Comparison of ENCODE assay signal across 4 cellular contexts in genomic region chr6:49919935-49920644, GRCh38.
TF ChIP-seq lines count a peak whose summit lies in the region.

No MANE protein-coding gene starts in this region.

TF ChIP-seq in HepG2, 621 proteins besides CTCF, POLR2A, EP300 and RAD21:
- TF ChIP-seq ATF7 (IDR thresholded peaks at IDR 0.05): 0 out of 2 replicates have a peak, but pooled peaks have one; percentile 30
- TF ChIP-seq ATF7 (CRISPR knock-in tag; IDR thresholded peaks at IDR 0.05): no peak
- no peak for TF ChIP-seq LRRFIP1 (CRISPR knock-in tag; conservative IDR thresholded peaks at IDR 0.05)
- TF ChIP-seq CEBPB (IDR thresholded peaks at IDR 0.05; ENCODE audit: borderline replicate concordance, low read depth, low read length): peak; percentile 64; the same call in 1 of the 2 replicates
TF ChIP-seq in HepG2: peak in this region for 2.

TF ChIP-seq in HEK293, 187 proteins besides CTCF, POLR2A, EP300 and RAD21:
- TF ChIP-seq ZNF600 (tag by site-specific recombination; IDR thresholded peaks at IDR 0.05): no peak
- TF ChIP-seq ZBTB1 (tag by site-specific recombination; IDR thresholded peaks at IDR 0.05): no peak
- TF ChIP-seq HOXD13 (CRISPR knock-in tag; IDR thresholded peaks at IDR 0.05; ENCODE audit: borderline replicate concordance): no peak
- peak; percentile 55; the same call in 1 of the 2 replicates for TF ChIP-seq SCRT1 (tag by site-specific recombination; IDR thresholded peaks at IDR 0.05; ENCODE audit: borderline replicate concordance)
- peak; percentile 82 for TF ChIP-seq SCRT2 (tag by site-specific recombination; IDR thresholded peaks at IDR 0.05)
- no peak for TF ChIP-seq ZNF19 (tag by site-specific recombination; IDR thresholded peaks at IDR 0.05; ENCODE audit: low read depth)
- no peak for TF ChIP-seq ZNF112 (tag by site-specific recombination; IDR thresholded peaks at IDR 0.05)
- TF ChIP-seq ZBTB17 (tag by site-specific recombination; IDR thresholded peaks at IDR 0.05): no peak
- no peak for TF ChIP-seq ZNF837 (tag by site-specific recombination; IDR thresholded peaks at IDR 0.05)
- no peak for TF ChIP-seq ZSCAN5A (tag by site-specific recombination; IDR thresholded peaks at IDR 0.05)

TF ChIP-seq in IMR-90, 13 proteins besides CTCF, POLR2A, EP300 and RAD21:
- TF ChIP-seq RCOR1 (IDR thresholded peaks at IDR 0.05; ENCODE audit: insufficient replicate concordance, low read length): no peak
- no peak for TF ChIP-seq FOS (IDR thresholded peaks at IDR 0.05; ENCODE audit: low read depth, low read length)
- TF ChIP-seq, protein P1, sequence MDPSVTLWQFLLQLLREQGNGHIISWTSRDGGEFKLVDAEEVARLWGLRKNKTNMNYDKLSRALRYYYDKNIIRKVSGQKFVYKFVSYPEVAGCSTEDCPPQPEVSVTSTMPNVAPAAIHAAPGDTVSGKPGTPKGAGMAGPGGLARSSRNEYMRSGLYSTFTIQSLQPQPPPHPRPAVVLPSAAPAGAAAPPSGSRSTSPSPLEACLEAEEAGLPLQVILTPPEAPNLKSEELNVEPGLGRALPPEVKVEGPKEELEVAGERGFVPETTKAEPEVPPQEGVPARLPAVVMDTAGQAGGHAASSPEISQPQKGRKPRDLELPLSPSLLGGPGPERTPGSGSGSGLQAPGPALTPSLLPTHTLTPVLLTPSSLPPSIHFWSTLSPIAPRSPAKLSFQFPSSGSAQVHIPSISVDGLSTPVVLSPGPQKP (IDR thresholded peaks at IDR 0.05; ENCODE audit: borderline replicate concordance, low read depth, low read length): no peak
- TF ChIP-seq CEBPB (IDR thresholded peaks at IDR 0.05; ENCODE audit: low read depth, low read length): peak; percentile 51
- no peak for TF ChIP-seq RFX5 (IDR thresholded peaks at IDR 0.05; ENCODE audit: low read depth, low read length)
- TF ChIP-seq MXI1 (IDR thresholded peaks at IDR 0.05; ENCODE audit: borderline replicate concordance, low read depth, low read length): no peak

TF ChIP-seq in K562, 482 proteins besides CTCF, POLR2A, EP300 and RAD21:
- TF ChIP-seq CEBPB (tag; IDR thresholded peaks at IDR 0.05) (peak; percentile 79; the same call in 1 of the 2 replicates), CEBPG (CRISPR knock-in tag; IDR thresholded peaks at IDR 0.05) (no peak), CEBPG (tag; conservative IDR thresholded peaks at IDR 0.05 in 1 of 2, IDR thresholded peaks at IDR 0.05 in 1 of 2) (peak; percentile 67 to 96), ATF4 (CRISPR knock-in tag; IDR thresholded peaks at IDR 0.05) (0 out of 2 replicates have a peak, but pooled peaks have one; percentile 14), ETV6 (IDR thresholded peaks at IDR 0.05; ENCODE audit: borderline replicate concordance in 1 of 2, low read depth in 2 of 2, low read length in 1 of 2) (no peak), ETV6 (CRISPR knock-in tag; IDR thresholded peaks at IDR 0.05; ENCODE audit: borderline replicate concordance) (no peak), ATF3 (IDR thresholded peaks at IDR 0.05) (peak; percentile 70), ATF3 (CRISPR knock-in tag; conservative IDR thresholded peaks at IDR 0.05) (no peak), U2AF1 (optimal IDR thresholded peaks at IDR 0.05; ENCODE audit: low read depth, low read length) (peak; percentile 25), FOXK1 (CRISPR knock-in tag; IDR thresholded peaks at IDR 0.05; ENCODE audit: borderline replicate concordance) (no peak)
- TF ChIP-seq, protein P2, sequence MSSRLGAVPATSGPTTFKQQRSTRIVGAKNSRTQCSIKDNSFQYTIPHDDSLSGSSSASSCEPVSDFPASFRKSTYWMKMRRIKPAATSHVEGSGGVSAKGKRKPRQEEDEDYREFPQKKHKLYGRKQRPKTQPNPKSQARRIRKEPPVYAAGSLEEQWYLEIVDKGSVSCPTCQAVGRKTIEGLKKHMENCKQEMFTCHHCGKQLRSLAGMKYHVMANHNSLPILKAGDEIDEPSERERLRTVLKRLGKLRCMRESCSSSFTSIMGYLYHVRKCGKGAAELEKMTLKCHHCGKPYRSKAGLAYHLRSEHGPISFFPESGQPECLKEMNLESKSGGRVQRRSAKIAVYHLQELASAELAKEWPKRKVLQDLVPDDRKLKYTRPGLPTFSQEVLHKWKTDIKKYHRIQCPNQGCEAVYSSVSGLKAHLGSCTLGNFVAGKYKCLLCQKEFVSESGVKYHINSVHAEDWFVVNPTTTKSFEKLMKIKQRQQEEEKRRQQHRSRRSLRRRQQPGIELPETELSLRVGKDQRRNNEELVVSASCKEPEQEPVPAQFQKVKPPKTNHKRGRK (tag; IDR thresholded peaks at IDR 0.05): peak; percentile 60; the same call in 1 of the 2 replicates
